Comparison of ENCODE assay signal across 14 cellular contexts in genomic region chrX:53194308-53194707, GRCh38. TPM values are rescaled to one million over a fixed set of nuclear protein-coding genes. Genes with fewer than 3 reads are reported as not detected.
DNase-seq lines count a peak whose midpoint lies in the region; ATAC-seq and TF ChIP-seq lines count a peak whose summit lies in the region.
"Had no signal": no experiment of that assay in that cellular context is flagged by ENCODE, and none has a peak within 500 bp of the region (broad histone marks: within the 10 kb centered on the region; RNA-seq: fewer than 3 reads in every experiment).

No MANE protein-coding gene starts in this region.

- H3K27ac Mint-ChIP-seq in MCF 10A (ENCODE audit: low read depth, unreplicated experiment), result peak overlapping the region; percentile 55
- H3K27ac Mint-ChIP-seq in central memory CD8-positive, alpha-beta T cell (ENCODE audit: low read depth), result peak overlapping the region; percentile 61
- H3K27ac Mint-ChIP-seq: GM23338 had no signal

- H3K4me3 Mint-ChIP-seq in MCF 10A (ENCODE audit: unreplicated experiment), result no peak overlapping the region
- no peak overlapping the region for H3K4me3 Mint-ChIP-seq in central memory CD8-positive, alpha-beta T cell
- H3K4me3 Mint-ChIP-seq: CD4-positive, CD25-positive, alpha-beta regulatory T cell; CD8-positive, alpha-beta memory T cell; GM23338 had no signal

- H3K4me3 ChIP-seq in mammary epithelial cell (replicated peaks in 1 of 3; ENCODE audit: insufficient read depth in 1 of 3, low read depth in 2 of 3, low read length in 3 of 3), result no peak overlapping the region
- H3K4me3 ChIP-seq in H7 (ENCODE audit: insufficient read depth, low read depth, low read length), result no peak overlapping the region
- H3K4me3 ChIP-seq: GM23338 had no signal

- no TSS peak for BruUV-seq in MCF 10A (replicated peaks; lab: Mats Ljungman, UMichigan)
- no TSS peak for BruUV-seq in mammary epithelial cell (replicated peaks; lab: Mats Ljungman, UMichigan)

- peaks cover 22% of the 10 kb centered on the region for H3K36me3 ChIP-seq in mammary epithelial cell (ENCODE audit: insufficient read depth, low read length)
- peaks cover 42% of the 10 kb centered on the region for H3K36me3 ChIP-seq in H7 (replicated peaks; ENCODE audit: control insufficient read depth, insufficient read depth, low read length)

- POLR2A ChIA-PET in MCF 10A (lab: Yijun Ruan, JAX), result no interaction called here

- no peaks in the 10 kb centered on the region for H3K27me3 Mint-ChIP-seq in MCF 10A (ENCODE audit: insufficient read depth, unreplicated experiment)
- H3K27me3 Mint-ChIP-seq in central memory CD8-positive, alpha-beta T cell, result no peaks in the 10 kb centered on the region
- H3K27me3 Mint-ChIP-seq: CD4-positive, CD25-positive, alpha-beta regulatory T cell; CD8-positive, alpha-beta memory T cell had no signal

- H2AFZ ChIP-seq in mammary epithelial cell (ENCODE audit: low read depth, low read length), result no peak overlapping the region
- H2AFZ ChIP-seq: GM23338 had no signal

- in situ Hi-C loops in mammary epithelial cell (cut with MboI; ENCODE audit: low sequenced_read_pairs in 2 of 2), result no loop called here

- no peaks in the 10 kb centered on the region for H3K9me3 Mint-ChIP-seq in MCF 10A (ENCODE audit: unreplicated experiment)
- no peaks in the 10 kb centered on the region for H3K9me3 Mint-ChIP-seq in central memory CD8-positive, alpha-beta T cell
- H3K9me3 Mint-ChIP-seq: CD4-positive, CD25-positive, alpha-beta regulatory T cell; CD8-positive, alpha-beta memory T cell; GM23338 had no signal

- no peak overlapping the region for H3K9ac ChIP-seq in mammary epithelial cell (ENCODE audit: insufficient read depth, low read length)

- no peaks in the 10 kb centered on the region for H3K9me3 ChIP-seq in mammary epithelial cell (replicated peaks; ENCODE audit: insufficient read depth, low read length)
- H3K9me3 ChIP-seq: BE2C had no signal

- H3K27ac ChIP-seq in mammary epithelial cell (ENCODE audit: insufficient read depth, low read depth, low read length), result no peak overlapping the region

- H3K36me3 Mint-ChIP-seq in MCF 10A (ENCODE audit: insufficient read depth, unreplicated experiment), result peaks cover 77% of the 10 kb centered on the region
- H3K36me3 Mint-ChIP-seq in central memory CD8-positive, alpha-beta T cell (ENCODE audit: insufficient read depth), result peaks cover 44% of the 10 kb centered on the region

- TF ChIP-seq CTCF in MCF 10A (IDR thresholded peaks at IDR 0.05; ENCODE audit: unreplicated experiment) (no peak), mammary epithelial cell (conservative IDR thresholded peaks at IDR 0.05 in 1 of 2, IDR thresholded peaks at IDR 0.05 in 1 of 2; ENCODE audit: extremely low read depth in 1 of 2, insufficient read depth in 1 of 2, low read depth in 1 of 2, low read length in 2 of 2) (no peak)

- CTCF ChIA-PET in MCF 10A (lab: Yijun Ruan, JAX), result interaction anchor here (0.7 to 0.8 kb wide), 2 partner anchors 23 to 288 kb away, joined by 3 read pairs; no protein-coding TSS in a partner anchor
- CTCF ChIA-PET in mammary epithelial cell (lab: Charles Lee; ENCODE audit: low non-redundant PET), result no interaction called here

- dilution Hi-C loops in mammary epithelial cell (cut with HindIII; ENCODE audit: low sequenced_read_pairs), result no loop called here

- no peaks in the 10 kb centered on the region for H3K4me1 Mint-ChIP-seq in MCF 10A (ENCODE audit: insufficient read depth, unreplicated experiment)
- no peaks in the 10 kb centered on the region for H3K4me1 Mint-ChIP-seq in central memory CD8-positive, alpha-beta T cell

- no peaks in the 10 kb centered on the region for H3K4me1 ChIP-seq in mammary epithelial cell (ENCODE audit: insufficient read depth, low read length)
- H3K4me1 ChIP-seq: BE2C had no signal

- no peaks in the 10 kb centered on the region for H3K27me3 ChIP-seq in mammary epithelial cell (ENCODE audit: insufficient read depth, low read length)
- no peaks in the 10 kb centered on the region for H3K27me3 ChIP-seq in H7 (ENCODE audit: control insufficient read depth, insufficient read depth, low read length)
- H3K27me3 ChIP-seq: BE2C had no signal

- H4K20me1 ChIP-seq in mammary epithelial cell (ENCODE audit: insufficient read depth, low read length), result peaks cover 5% of the 10 kb centered on the region

- ATAC-seq in central memory CD8-positive, alpha-beta T cell (replicated peaks; ENCODE audit: extremely low read depth, poor library complexity, severe bottlenecking), result no peak
- no peak for ATAC-seq in GM18519 (IDR thresholded peaks at IDR 0.05; ENCODE audit: low FRiP score, unreplicated experiment)
- ATAC-seq: GM23338, HCT116 had no signal

- DNase-seq in MCF 10A (ENCODE audit: unreplicated experiment) (no peak), mammary epithelial cell (no peak), H7 (peak; percentile 14), NCI-H82 (lab: John Stamatoyannopoulos, UW) (no peak), NCI-H2029 (lab: John Stamatoyannopoulos, UW) (no peak)
- DNase-seq in central memory CD8-positive, alpha-beta T cell (ENCODE audit: low spot score in 2 of 2), result no peak
- DNase-seq: BE2C; C1 segment of cervical spinal cord; CD4-positive, CD25-positive, alpha-beta regulatory T cell; CD8-positive, alpha-beta memory T cell; COR-L47 had no signal

- intact Hi-C loops in MCF 10A (cut with micrococcal nuclease) (no loop called here), mammary epithelial cell (cut with micrococcal nuclease) (no loop called here)

- WGBS in mammary epithelial cell (ENCODE audit: low coverage, missing lambda C conversion rate), result 96% methylated on average over 16 of the region's 16 CpGs

- H3K79me2 ChIP-seq in mammary epithelial cell (ENCODE audit: insufficient read depth, low read length), result no peaks in the 10 kb centered on the region

- no peak overlapping the region for H3K4me2 ChIP-seq in mammary epithelial cell (ENCODE audit: insufficient read depth, low read depth, low read length)
- H3K4me2 ChIP-seq: GM23338 had no signal

RNA-seq across cellular contexts. Expression of gene KDM5C, which starts 30.7 kb away (rescaled TPM):
- total RNA-seq in MCF 10A (2022) (163 and 167 TPM in 2 replicates), mammary epithelial cell (100 to 1,000 TPM; 106 to 125 TPM)
- 40.2 TPM for polyA plus RNA-seq in mammary epithelial cell
- 90.0 TPM for polyA minus RNA-seq in mammary epithelial cell
- 68.1 and 69.3 TPM in 2 replicates for total RNA-seq in H7 (2014; rRNA removed; shearing (Covaris generic))
